19 cellular contexts compared by ENCODE assay signal in the genomic region with DNA sequence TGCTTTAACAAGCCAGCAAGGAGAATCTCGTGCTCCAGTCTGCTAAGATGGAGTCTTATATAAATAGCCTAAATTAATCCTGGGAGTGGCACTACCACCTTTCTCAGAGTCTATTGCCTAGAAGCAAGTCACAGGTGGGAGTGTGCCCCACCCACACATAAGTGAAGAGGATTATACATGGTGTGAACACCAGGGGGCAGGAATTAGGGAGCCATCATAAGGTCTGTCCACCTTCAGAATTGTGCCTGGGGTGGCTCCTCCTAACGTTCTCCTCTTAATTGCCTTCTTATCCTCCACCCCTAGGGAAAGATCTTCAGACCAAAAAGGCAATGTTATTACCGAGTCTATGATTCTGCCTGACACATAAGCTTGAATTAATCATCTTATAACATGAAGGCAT.
DNase-seq lines count a peak whose midpoint lies in the region; ATAC-seq and TF ChIP-seq lines count a peak whose summit lies in the region.
"Had no signal": no experiment of that assay in that cellular context is flagged by ENCODE, and none has a peak within 500 bp of the region (broad histone marks: within the 10 kb centered on the region; RNA-seq: fewer than 3 reads in every experiment).

No MANE protein-coding gene starts in this region.

- TF ChIP-seq CTCF in GM12864 (IDR thresholded peaks at IDR 0.05; ENCODE audit: low read depth, low read length, missing control alignments) = peak; percentile 15
- TF ChIP-seq CTCF in HEK293 (tag by site-specific recombination; IDR thresholded peaks at IDR 0.05) = no peak
- TF ChIP-seq CTCF in brain microvascular endothelial cell (IDR thresholded peaks at IDR 0.05; ENCODE audit: low read depth, low read length, missing control alignments) = peak; percentile 24
- TF ChIP-seq CTCF in neural crest cell (conservative IDR thresholded peaks at IDR 0.05) = peak; percentile 24

- no peak for ATAC-seq in sciatic nerve
- no peak for ATAC-seq in GM21423 (IDR thresholded peaks at IDR 0.05; ENCODE audit: unreplicated experiment)
- ATAC-seq: left colon had no signal

- intact Hi-C loops in sciatic nerve (cut with DNase I) = no loop called here

- H3K27ac Mint-ChIP-seq in neural crest cell (ENCODE audit: unreplicated experiment) = no peak overlapping the region
- H3K27ac Mint-ChIP-seq: activated naive CD4-positive, alpha-beta T cell treated with anti-CD3 and anti-CD28 coated beads, Interleukin-2, amount 50 U/mL, for 24 hours had no signal

- CTCF ChIA-PET in HEK293 (lab: Yijun Ruan, JAX) = interaction anchor here (0.5 to 2.9 kb wide), 6 partner anchors 12 to 522 kb away, joined by 3 to 10 read pairs (median 4); no protein-coding TSS in a partner anchor

- DNase-seq in GM12864 (ENCODE audit: low read depth) = no peak
- no peak for DNase-seq in brain microvascular endothelial cell
- DNase-seq in neural crest cell (ENCODE audit: low read depth, low spot score) = no peak
- DNase-seq in sciatic nerve (ENCODE audit: low spot score) = no peak
- no peak for DNase-seq in NCI-H2081 (lab: John Stamatoyannopoulos, UW)
- DNase-seq: body of pancreas; GM23248; left colon; NCI-H146; NCI-H226; occipital lobe; SHP77 treated with DMSO at 0.1 percent for 48 hours; sigmoid colon; stimulated activated CD4-positive, alpha-beta T cell treated with anti-CD3 and anti-CD28 coated beads, Interleukin-4, amount 100 ng/mL, for 1 hour; testis had no signal

- H3K36me3 ChIP-seq in HEK293 (ENCODE audit: control insufficient read depth in 2 of 2, insufficient read depth in 1 of 2, low read length in 2 of 2) (no peaks in the 10 kb centered on the region), brain microvascular endothelial cell (replicated peaks) (no peaks in the 10 kb centered on the region)
- H3K36me3 ChIP-seq: BLaER1 treated with 17β-estradiol and CSF1 and Interleukin-3, amounts not matched to agents 10 nM and 100 nM; sigmoid colon had no signal

- H3K9me3 ChIP-seq in HEK293 (ENCODE audit: control insufficient read depth, insufficient read depth, low read depth, low read length) = no peaks in the 10 kb centered on the region
- H3K9me3 ChIP-seq: BLaER1 treated with 17β-estradiol and CSF1 and Interleukin-3, amounts not matched to agents 10 nM and 100 nM; body of pancreas; sigmoid colon; testis had no signal

- H3K4me3 ChIP-seq in GM12864 (ENCODE audit: low read depth, low read length) = no peak overlapping the region
- no peak overlapping the region for H3K4me3 ChIP-seq in HEK293 (ENCODE audit: low read depth, low read length)
- no peak overlapping the region for H3K4me3 ChIP-seq in brain microvascular endothelial cell (ENCODE audit: low read depth, low read length)
- H3K4me3 ChIP-seq: BLaER1 treated with 17β-estradiol and CSF1 and Interleukin-3, amounts not matched to agents 10 nM and 100 nM; body of pancreas; GM23248; sigmoid colon; testis had no signal

- peaks cover 8% of the 10 kb centered on the region for H3K27me3 ChIP-seq in brain microvascular endothelial cell (replicated peaks)
- H3K27me3 ChIP-seq: body of pancreas, sigmoid colon, testis had no signal

- H3K27me3 Mint-ChIP-seq in neural crest cell (ENCODE audit: low read depth) = no peaks in the 10 kb centered on the region
- H3K27me3 Mint-ChIP-seq: activated naive CD4-positive, alpha-beta T cell treated with anti-CD3 and anti-CD28 coated beads, Interleukin-2, amount 50 U/mL, for 24 hours had no signal

- H3K36me3 Mint-ChIP-seq in neural crest cell (ENCODE audit: low read depth) = no peaks in the 10 kb centered on the region
- H3K36me3 Mint-ChIP-seq: activated naive CD4-positive, alpha-beta T cell treated with anti-CD3 and anti-CD28 coated beads, Interleukin-2, amount 50 U/mL, for 24 hours had no signal

- POLR2A ChIA-PET in HEK293 (lab: Yijun Ruan, JAX) = no interaction called here

- no peak overlapping the region for H3K27ac ChIP-seq in HEK293 (ENCODE audit: extremely low read depth, low read depth, low read length)
- H3K27ac ChIP-seq in brain microvascular endothelial cell = no peak overlapping the region
- H3K27ac ChIP-seq: BLaER1 treated with 17β-estradiol and CSF1 and Interleukin-3, amounts not matched to agents 10 nM and 100 nM; body of pancreas; GM23248; sigmoid colon; testis had no signal

- in situ Hi-C loops in brain microvascular endothelial cell (cut with HindIII; ENCODE audit: low pct_ligation_motif_present, low sequenced_read_pairs) = no loop called here

- no peaks in the 10 kb centered on the region for H3K9me3 Mint-ChIP-seq in neural crest cell
- H3K9me3 Mint-ChIP-seq: activated naive CD4-positive, alpha-beta T cell treated with anti-CD3 and anti-CD28 coated beads, Interleukin-2, amount 50 U/mL, for 24 hours had no signal

- H3K4me1 Mint-ChIP-seq in neural crest cell = peaks cover 7% of the 10 kb centered on the region

- no peaks in the 10 kb centered on the region; the same call in 1 of the 2 replicates for H3K4me1 ChIP-seq in HEK293 (ENCODE audit: control insufficient read depth, insufficient read depth, low read length)
- H3K4me1 ChIP-seq: body of pancreas had no signal

- H3K4me3 Mint-ChIP-seq in neural crest cell = no peak overlapping the region
- H3K4me3 Mint-ChIP-seq: activated naive CD4-positive, alpha-beta T cell treated with anti-CD3 and anti-CD28 coated beads, Interleukin-2, amount 50 U/mL, for 24 hours had no signal

TF ChIP-seq in HEK293, 187 proteins besides CTCF, POLR2A, EP300 and RAD21:
- TF ChIP-seq, protein P1, sequence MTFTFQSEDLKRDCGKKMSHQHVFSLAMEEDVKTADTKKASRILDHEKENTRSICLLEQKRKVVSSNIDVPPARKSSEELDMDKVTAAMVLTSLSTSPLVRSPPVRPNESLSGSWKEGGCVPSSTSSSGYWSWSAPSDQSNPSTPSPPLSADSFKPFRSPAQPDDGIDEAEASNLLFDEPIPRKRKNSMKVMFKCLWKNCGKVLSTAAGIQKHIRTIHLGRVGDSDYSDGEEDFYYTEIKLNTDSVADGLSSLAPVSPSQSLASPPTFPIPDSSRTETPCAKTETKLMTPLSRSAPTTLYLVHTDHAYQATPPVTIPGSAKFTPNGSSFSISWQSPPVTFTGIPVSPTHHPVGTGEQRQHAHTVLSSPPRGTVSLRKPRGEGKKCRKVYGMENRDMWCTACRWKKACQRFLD (tag by site-specific recombination; IDR thresholded peaks at IDR 0.05) = no peak
- TF ChIP-seq, protein P2, sequence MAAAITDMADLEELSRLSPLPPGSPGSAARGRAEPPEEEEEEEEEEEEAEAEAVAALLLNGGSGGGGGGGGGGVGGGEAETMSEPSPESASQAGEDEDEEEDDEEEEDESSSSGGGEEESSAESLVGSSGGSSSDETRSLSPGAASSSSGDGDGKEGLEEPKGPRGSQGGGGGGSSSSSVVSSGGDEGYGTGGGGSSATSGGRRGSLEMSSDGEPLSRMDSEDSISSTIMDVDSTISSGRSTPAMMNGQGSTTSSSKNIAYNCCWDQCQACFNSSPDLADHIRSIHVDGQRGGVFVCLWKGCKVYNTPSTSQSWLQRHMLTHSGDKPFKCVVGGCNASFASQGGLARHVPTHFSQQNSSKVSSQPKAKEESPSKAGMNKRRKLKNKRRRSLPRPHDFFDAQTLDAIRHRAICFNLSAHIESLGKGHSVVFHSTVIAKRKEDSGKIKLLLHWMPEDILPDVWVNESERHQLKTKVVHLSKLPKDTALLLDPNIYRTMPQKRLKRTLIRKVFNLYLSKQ (tag by site-specific recombination; IDR thresholded peaks at IDR 0.05; ENCODE audit: borderline replicate concordance) = no peak
- TF ChIP-seq ZFHX2 (tag by site-specific recombination; conservative IDR thresholded peaks at IDR 0.05) = 0 out of 2 replicates have a peak, but pooled peaks have one; percentile 19
